11 cellular contexts compared by ENCODE assay signal in the genomic region with DNA sequence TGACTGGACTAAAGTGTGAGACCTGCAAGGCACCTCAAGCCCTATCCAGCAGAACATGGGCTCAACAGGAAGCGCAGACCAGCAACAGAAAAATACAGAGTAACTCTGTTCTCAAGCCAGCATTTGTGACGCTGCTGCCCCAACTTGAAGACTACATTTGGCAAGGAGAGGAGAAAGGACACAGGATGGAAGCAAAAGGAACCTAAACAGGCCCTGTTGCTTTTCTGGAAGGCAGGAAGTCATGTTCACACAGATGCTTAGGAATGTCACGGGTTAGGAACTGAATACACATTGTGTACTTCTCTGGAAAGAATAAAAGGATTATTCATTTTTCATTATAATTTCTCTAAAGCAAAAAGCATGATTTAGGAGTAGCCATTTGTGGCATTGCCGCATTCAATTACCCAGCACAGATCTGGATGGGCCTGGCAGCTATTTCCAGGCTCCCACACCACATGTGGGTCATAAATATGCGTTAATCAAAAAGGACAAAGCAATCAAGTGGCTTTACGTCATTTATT. TPM values are rescaled to one million over a fixed set of nuclear protein-coding genes. Genes with fewer than 3 reads are reported as not detected.
DNase-seq lines count a peak whose midpoint lies in the region; FAIRE-seq and TF ChIP-seq lines count a peak whose summit lies in the region.
"Had no signal": no experiment of that assay in that cellular context is flagged by ENCODE, and none has a peak within 500 bp of the region (broad histone marks: within the 10 kb centered on the region; RNA-seq: fewer than 3 reads in every experiment).

No MANE protein-coding gene starts in this region.

- H3K4me1 ChIP-seq in mesodermal cell (ENCODE audit: control insufficient read depth, insufficient read depth, low read length, poor library complexity, severe bottlenecking) (no peaks in the 10 kb centered on the region), suprapubic skin (peaks cover 5% of the 10 kb centered on the region), adrenal gland (replicated peaks in 1 of 2) (peaks cover 0 to 3% of the 10 kb centered on the region in 2 donors)

- WGBS in mesodermal cell (ENCODE audit: insufficient coverage in 2 of 2), 2 experiments, result 84 to 94% methylated on average over 4 of the region's 6 CpGs
- 56% methylated on average over 6 of the region's 6 CpGs for WGBS in suprapubic skin
- 68 to 78% (median 74%) methylated on average over 6 of the region's 6 CpGs for WGBS in adrenal gland, 4 donors

- H3K27me3 ChIP-seq in suprapubic skin, result no peaks in the 10 kb centered on the region
- no peaks in the 10 kb centered on the region for H3K27me3 ChIP-seq in adrenal gland

- H3K36me3 ChIP-seq in mesodermal cell (ENCODE audit: control insufficient read depth, insufficient read depth, low read length) (no peaks in the 10 kb centered on the region), suprapubic skin (no peaks in the 10 kb centered on the region), adrenal gland (replicated peaks in 1 of 2) (no peaks in the 10 kb centered on the region)

- peak; percentile 19 for DNase-seq in NCI-H446 treated with DMSO at 0.1 percent for 48 hours (lab: John Stamatoyannopoulos, UW)
- DNase-seq in dermis blood vessel endothelial cell, result peak; percentile 47
- no peak for DNase-seq in suprapubic skin (ENCODE audit: low spot score in 2 of 2)
- no peak for DNase-seq in H54 (ENCODE audit: insufficient read length, low spot score)
- no peak for DNase-seq in iPS-NIHi7 (ENCODE audit: extremely low spot score)
- no peak for DNase-seq in adrenal gland
- no peak for DNase-seq in ecto neural progenitor cell (ENCODE audit: low spot score)
- DNase-seq: activated naive CD8-positive, alpha-beta T cell treated with anti-CD3 and anti-CD28 coated beads, Interleukin-2, amount 10 ng/mL, durations not matched to agents 7 days and 5 days; effector CD4-positive, alpha-beta T cell; NCI-H1092 had no signal

- no peak for FAIRE-seq in H54 (lab: Jason Lieb, UNC)

- TF ChIP-seq POLR2A in suprapubic skin (IDR thresholded peaks at IDR 0.05) (no peak), H54 (IDR thresholded peaks at IDR 0.05; ENCODE audit: low read depth, low read length) (no peak), adrenal gland (IDR thresholded peaks at IDR 0.05) (no peak)

- no peak overlapping the region for H3K4me3 ChIP-seq in mesodermal cell (ENCODE audit: extremely low read depth, insufficient read depth, low read length, poor library complexity, severe bottlenecking)
- no peak overlapping the region for H3K4me3 ChIP-seq in suprapubic skin
- no peak overlapping the region for H3K4me3 ChIP-seq in adrenal gland

- H3K9me3 ChIP-seq in mesodermal cell (ENCODE audit: control insufficient read depth, low read length), result no peaks in the 10 kb centered on the region
- H3K9me3 ChIP-seq in suprapubic skin, result no peaks in the 10 kb centered on the region
- no peaks in the 10 kb centered on the region for H3K9me3 ChIP-seq in adrenal gland (replicated peaks in 1 of 3)

- H3K27ac ChIP-seq in mesodermal cell (ENCODE audit: low read depth, low read length, severe bottlenecking) (peak overlapping the region; percentile 66), suprapubic skin (peak overlapping the region; percentile 82), adrenal gland (peak overlapping the region in 2 of 5 donors; percentile 61 to 65)

- no peak for TF ChIP-seq EP300 in suprapubic skin (IDR thresholded peaks at IDR 0.05)

- TF ChIP-seq CTCF in suprapubic skin (IDR thresholded peaks at IDR 0.05) (no peak), adrenal gland (IDR thresholded peaks at IDR 0.05) (no peak)

- intact Hi-C loops in adrenal gland (cut with DNase I), result no loop called here

RNA-seq across cellular contexts. Expression of a gene that starts 19.8 kb away (rescaled TPM):
- total RNA-seq in dermis blood vessel endothelial cell (69.8 and 111 TPM in 2 replicates), suprapubic skin (100 to 1,000 TPM; 116 to 218 (median 149) TPM), adrenal gland (100 to 1,000 TPM in 7 of 8 donors, 10 to 100 TPM in 1; 94.2 to 574 (median 327) TPM)
- polyA plus RNA-seq in mesodermal cell (2013, experiment 1 of 2), result 331 TPM
- polyA plus RNA-seq in mesodermal cell (2013, experiment 2 of 2), result 300 TPM
- polyA plus RNA-seq in adrenal gland, result 100 to 1,000 TPM; 185 to 326 (median 199) TPM

Comparison
In these comparisons a context has a peak if more than half of its experiments do, and no peak if none do; other contexts are left out.
1. DNase-seq: peak in NCI-H446 treated with DMSO at 0.1 percent for 48 hours (single experiment) and dermis blood vessel endothelial cell (single experiment); none in suprapubic skin (0 of 2), H54 (single experiment), iPS-NIHi7 (single experiment), adrenal gland (0 of 7) and ecto neural progenitor cell (single experiment).